ENCODE assay signal across 19 cellular contexts in the genomic region with DNA sequence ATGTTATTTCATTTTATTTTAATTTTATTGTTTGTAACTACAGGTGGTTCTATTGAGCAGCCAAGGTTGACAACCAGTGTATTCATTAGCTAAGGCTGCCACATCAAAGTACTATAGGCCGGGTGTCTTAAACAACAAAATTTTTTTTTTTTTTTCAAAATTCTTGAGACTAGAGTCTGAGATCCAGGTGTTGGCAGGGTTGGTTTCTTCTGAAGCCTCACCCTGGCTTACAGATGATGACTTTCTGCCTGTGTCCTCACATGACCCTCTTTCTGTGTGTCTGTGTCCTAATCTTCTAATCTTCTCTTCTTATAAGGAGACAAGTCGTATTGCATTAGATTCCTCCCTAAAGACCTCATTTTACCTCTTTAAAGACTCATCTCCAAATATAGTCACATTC.
DNase-seq lines count a peak whose midpoint lies in the region; ATAC-seq and TF ChIP-seq lines count a peak whose summit lies in the region.
"Had no signal": no experiment of that assay in that cellular context is flagged by ENCODE, and none has a peak within 500 bp of the region (broad histone marks: within the 10 kb centered on the region; RNA-seq: fewer than 3 reads in every experiment).

No MANE protein-coding gene starts in this region.

- H3K9me3 ChIP-seq in KOPT-K1 (ENCODE audit: insufficient read depth, low read length, poor library complexity, severe bottlenecking): peaks cover 6% of the 10 kb centered on the region
- H3K9me3 ChIP-seq: A549, BLaER1, SJCRH30 had no signal

- H4K8ac ChIP-seq in mesendoderm (ENCODE audit: low read depth, low read length): peak overlapping the region; percentile 5

- TF ChIP-seq POLR2A in erythroblast (IDR thresholded peaks at IDR 0.05; ENCODE audit: low read length): no peak

- H2BK120ac ChIP-seq in mesendoderm (ENCODE audit: low read depth, low read length): no peak overlapping the region

- ATAC-seq in GM18867 (IDR thresholded peaks at IDR 0.05; ENCODE audit: unreplicated experiment) (peak; percentile 55), HG02763 (IDR thresholded peaks at IDR 0.05; ENCODE audit: unreplicated experiment) (peak; percentile 43)
- ATAC-seq: A549, GM23338, T-helper 17 cell had no signal

- H3K79me1 ChIP-seq in mesendoderm (ENCODE audit: low read length): no peaks in the 10 kb centered on the region

- no CpG with 5 or more reads among the region's 2 CpGs for WGBS in mesendoderm (ENCODE audit: extremely low coverage, insufficient coverage, low lambda C conversion rate)

- no peak overlapping the region for H3K4me3 ChIP-seq in mesendoderm (ENCODE audit: low read length)
- H3K4me3 ChIP-seq: A549, BLaER1, GM23338, PC-9, SJCRH30 had no signal

- no peak for DNase-seq in mesendoderm
- DNase-seq in erythroblast (lab: John Stamatoyannopoulos, UW): no peak
- DNase-seq in stimulated activated CD8-positive, alpha-beta memory T cell treated with anti-CD3 and anti-CD28 coated beads, Interleukin-4, amount 100 ng/mL, for 48 hours: no peak
- DNase-seq in HUDEP-2 (lab: John Stamatoyannopoulos, UW; ENCODE audit: unreplicated experiment in 76 of 76): no peak
- DNase-seq: CD4-positive, alpha-beta memory T cell; HCEC 1CT; NCI-H1417 treated with DMSO at 0.1 percent for 48 hours; NCI-H1930; NCI-H226; NCI-H524; PC-9; SJCRH30; T-helper 17 cell had no signal

- no peak overlapping the region for H3K23ac ChIP-seq in mesendoderm (ENCODE audit: low read length)

- H2AK5ac ChIP-seq in mesendoderm (ENCODE audit: low read length): no peak overlapping the region

- H3K9ac ChIP-seq in mesendoderm (ENCODE audit: low read length): no peak overlapping the region
- H3K9ac ChIP-seq: BLaER1 had no signal

- H3K27ac ChIP-seq in KOPT-K1 (ENCODE audit: low read depth, low read length, poor library complexity, severe bottlenecking): peak overlapping the region; percentile 94
- no peak overlapping the region for H3K27ac ChIP-seq in mesendoderm (ENCODE audit: low read depth, low read length)
- H3K27ac ChIP-seq: A549, BLaER1, PC-9, SJCRH30 had no signal

- H3K36me3 ChIP-seq in KOPT-K1 (ENCODE audit: insufficient read depth, low read length) (no peaks in the 10 kb centered on the region), mesendoderm (ENCODE audit: control insufficient read depth, insufficient read depth, low read length) (no peaks in the 10 kb centered on the region)
- H3K36me3 ChIP-seq: BLaER1, SJCRH30 had no signal

- no peak overlapping the region for H4K5ac ChIP-seq in mesendoderm (ENCODE audit: low read length)

- no peak overlapping the region for H2BK15ac ChIP-seq in mesendoderm (replicated peaks; ENCODE audit: low read depth)

- no peak overlapping the region for H2BK5ac ChIP-seq in mesendoderm (ENCODE audit: low read length)

- no peak overlapping the region for H3K4ac ChIP-seq in mesendoderm (ENCODE audit: low read depth, low read length)

- H3K27me3 ChIP-seq in mesendoderm (ENCODE audit: insufficient read depth, low read length, poor library complexity): no peaks in the 10 kb centered on the region
- H3K27me3 ChIP-seq: BLaER1, SJCRH30 had no signal

- H3K56ac ChIP-seq in mesendoderm (ENCODE audit: low read length): no peak overlapping the region

- H3K18ac ChIP-seq in mesendoderm (ENCODE audit: low read length): no peak overlapping the region

- H3K79me2 ChIP-seq in mesendoderm (ENCODE audit: control insufficient read depth, insufficient read depth, low read length): no peaks in the 10 kb centered on the region

- H3K4me1 ChIP-seq in mesendoderm (ENCODE audit: control insufficient read depth, low read depth, low read length): no peaks in the 10 kb centered on the region
- H3K4me1 ChIP-seq: A549, BLaER1, SJCRH30 had no signal

- H3K4me2 ChIP-seq in mesendoderm (ENCODE audit: low read length): no peak overlapping the region
- H3K4me2 ChIP-seq: A549, BLaER1, GM23338, PC-9 had no signal
